ENCODE assay signal across 1 cellular context in genomic region chr19:556611-557382, GRCh38.
A peak's percentile ranks its signal among the peaks of the same experiment; 100 is the strongest.
TF ChIP-seq lines count a peak whose summit lies in the region.

No MANE protein-coding gene starts in this region.

TF ChIP-seq in HepG2, 621 proteins besides CTCF, POLR2A, EP300 and RAD21 (continued from another document and continues in another):
- TF ChIP-seq TFAP4 (IDR thresholded peaks at IDR 0.05; ENCODE audit: borderline replicate concordance, low read depth): peak; percentile 20; the same call in 1 of the 2 replicates
- TF ChIP-seq AKAP8 (CRISPR knock-in tag; IDR thresholded peaks at IDR 0.05): no peak
- no peak for TF ChIP-seq ATF2 (CRISPR knock-in tag; IDR thresholded peaks at IDR 0.05)
- peak; percentile 30; the same call in 1 of the 2 replicates for TF ChIP-seq FOXP4 (CRISPR knock-in tag; IDR thresholded peaks at IDR 0.05)
- TF ChIP-seq AHR (CRISPR knock-in tag; IDR thresholded peaks at IDR 0.05): no peak
- no peak for TF ChIP-seq ZNF318 (CRISPR knock-in tag; IDR thresholded peaks at IDR 0.05)
- TF ChIP-seq ZNF256 (CRISPR knock-in tag; conservative IDR thresholded peaks at IDR 0.05): no peak
- TF ChIP-seq ZNF75D (CRISPR knock-in tag; IDR thresholded peaks at IDR 0.05; ENCODE audit: borderline replicate concordance): no peak
- TF ChIP-seq STAT6 (CRISPR knock-in tag; IDR thresholded peaks at IDR 0.05; ENCODE audit: borderline replicate concordance): no peak
- TF ChIP-seq ZBTB40 (IDR thresholded peaks at IDR 0.05): no peak
- TF ChIP-seq ZBTB40 (CRISPR knock-in tag; IDR thresholded peaks at IDR 0.05): no peak
- TF ChIP-seq REPIN1 (CRISPR knock-in tag; IDR thresholded peaks at IDR 0.05; ENCODE audit: borderline replicate concordance, low read depth): no peak
- no peak for TF ChIP-seq NONO (IDR thresholded peaks at IDR 0.05)
- no peak for TF ChIP-seq NONO (CRISPR knock-in tag; conservative IDR thresholded peaks at IDR 0.05)
- TF ChIP-seq BCL6 (CRISPR knock-in tag; IDR thresholded peaks at IDR 0.05): no peak
- TF ChIP-seq ZNF562 (CRISPR knock-in tag; IDR thresholded peaks at IDR 0.05; ENCODE audit: borderline replicate concordance): no peak
- TF ChIP-seq CBFB (CRISPR knock-in tag; IDR thresholded peaks at IDR 0.05): no peak
- 0 out of 2 replicates have a peak, but pooled peaks have one; percentile 15 for TF ChIP-seq ZNF264 (CRISPR knock-in tag; IDR thresholded peaks at IDR 0.05)
- TF ChIP-seq RXRB (CRISPR knock-in tag; IDR thresholded peaks at IDR 0.05; ENCODE audit: borderline replicate concordance): no peak
- TF ChIP-seq RBAK (CRISPR knock-in tag; IDR thresholded peaks at IDR 0.05): no peak
- TF ChIP-seq ZNF160 (CRISPR knock-in tag; IDR thresholded peaks at IDR 0.05): peak; percentile 15; the same call in 1 of the 2 replicates
- TF ChIP-seq ZBTB1 (CRISPR knock-in tag; IDR thresholded peaks at IDR 0.05; ENCODE audit: borderline replicate concordance): no peak
- TF ChIP-seq ZNF18 (CRISPR knock-in tag; IDR thresholded peaks at IDR 0.05; ENCODE audit: insufficient replicate concordance): no peak
- TF ChIP-seq RARA (CRISPR knock-in tag; IDR thresholded peaks at IDR 0.05): peak; percentile 88
